Comparison of ENCODE assay signal across 38 cellular contexts in genomic region chr15:57124036-57124435, GRCh38.
"Had no signal": no experiment of that assay in that cellular context is flagged by ENCODE, and none has a peak within 500 bp of the region (broad histone marks: within the 10 kb centered on the region; RNA-seq: fewer than 3 reads in every experiment).

No MANE protein-coding gene starts in this region.

- H3K4me1 ChIP-seq: body of pancreas, breast epithelium had no signal

- H3K4me3 Mint-ChIP-seq: activated naive CD4-positive, alpha-beta T cell treated with anti-CD3 and anti-CD28 coated beads for 36 hours; activated naive CD4-positive, alpha-beta T cell treated with anti-CD3 and anti-CD28 coated beads, Interleukin-2, amount 10 ng/mL, durations not matched to agents 7 days and 5 days; activated naive CD4-positive, alpha-beta T cell treated with anti-CD3 and anti-CD28 coated beads, Interleukin-2, amount 50 U/mL, for 24 hours; activated naive CD8-positive, alpha-beta T cell; activated naive CD8-positive, alpha-beta T cell treated with anti-CD3 and anti-CD28 coated beads for 36 hours; activated naive CD8-positive, alpha-beta T cell treated with anti-CD3 and anti-CD28 coated beads, Interleukin-2, amount 10 ng/mL, durations not matched to agents 7 days and 5 days; activated naive CD8-positive, alpha-beta T cell treated with anti-CD3 and anti-CD28 coated beads, Interleukin-2, amount 50 U/mL, for 24 hours; activated T-cell treated with anti-CD3 and anti-CD28 coated beads, Interleukin-2, amount 50 U/mL, for 24 hours; activated T-cell treated with anti-CD3 and anti-CD28 coated beads, Interleukin-2, amount 50 U/mL, for 4 hours; activated T-cell treated with anti-CD3 and anti-CD28 coated beads, Interleukin-2, amount 50 U/mL, for 72 hours; activated T-helper 1 cell treated with anti-CD3 and anti-CD28 coated beads, Interleukin-12 subunit alpha, Interleukin-12 subunit beta, Interleukin-2, Interleukin-4 antibody, amounts not matched to agents 30 ng/mL and 10 ng/mL and 1 ng/mL, durations not matched to agents 14 hours and 24 hours and 36 hours; activated T-helper 17 cell treated with anti-CD3 and anti-CD28 coated beads, Interleukin-2, amount 50 U/mL, for 72 hours; brain; central memory CD8-positive, alpha-beta T cell had no signal

- H3K4me3 ChIP-seq: adrenal gland, ascending aorta, body of pancreas, breast epithelium, cardiac muscle cell had no signal

- H3K36me3 ChIP-seq: adrenal gland, ascending aorta, brain microvascular endothelial cell, breast epithelium, cardiac muscle cell had no signal

- H3K27me3 ChIP-seq: adrenal gland, ascending aorta, body of pancreas, brain microvascular endothelial cell, breast epithelium, cardiac muscle cell had no signal

- ATAC-seq: activated naive CD4-positive, alpha-beta T cell treated with anti-CD3 and anti-CD28 coated beads, Interleukin-2, amount 50 U/mL, for 72 hours; activated naive CD8-positive, alpha-beta T cell treated with anti-CD3 and anti-CD28 coated beads, Interleukin-2, amount 50 U/mL, for 24 hours; activated T-cell treated with anti-CD3 and anti-CD28 coated beads, Interleukin-2, amount 50 U/mL, for 4 hours; activated T-cell treated with anti-CD3 and anti-CD28 coated beads, Interleukin-2, amount 50 U/mL, for 72 hours; activated T-helper 17 cell treated with anti-CD3 and anti-CD28 coated beads, Interleukin-2, amount 50 U/mL, for 72 hours; body of pancreas had no signal

- DNase-seq: activated effector memory CD4-positive, alpha-beta T cell treated with anti-CD3 and anti-CD28 coated beads, Interleukin-2, amount 50 U/mL, for 16 hours; activated effector memory CD4-positive, alpha-beta T cell treated with Interleukin-2 at 50 U/mL for 16 hours; activated gamma-delta T cell; activated gamma-delta T cell treated with Interleukin-2 at 50 U/mL for 16 hours; activated naive CD4-positive, alpha-beta T cell; activated naive CD4-positive, alpha-beta T cell treated with anti-CD3 and anti-CD28 coated beads for 36 hours; activated naive CD4-positive, alpha-beta T cell treated with anti-CD3 and anti-CD28 coated beads, Interleukin-2, amount 10 ng/mL, durations not matched to agents 7 days and 5 days; activated naive CD4-positive, alpha-beta T cell treated with anti-CD3 and anti-CD28 coated beads, Interleukin-2, amount 50 U/mL, for 16 hours; activated naive CD4-positive, alpha-beta T cell treated with Interleukin-2 at 50 U/mL for 16 hours; activated naive CD8-positive, alpha-beta T cell treated with anti-CD3 and anti-CD28 coated beads for 36 hours; activated naive CD8-positive, alpha-beta T cell treated with anti-CD3 and anti-CD28 coated beads, Interleukin-2, amount 10 ng/mL, durations not matched to agents 7 days and 5 days; activated naive CD8-positive, alpha-beta T cell treated with anti-CD3 and anti-CD28 coated beads, Interleukin-2, amount 50 U/mL, for 24 hours; activated T-cell treated with anti-CD3 and anti-CD28 coated beads, Interleukin-2, amount 50 U/mL, for 1 hour; activated T-cell treated with anti-CD3 and anti-CD28 coated beads, Interleukin-2, amount 50 U/mL, for 24 hours; activated T-cell treated with anti-CD3 and anti-CD28 coated beads, Interleukin-2, amount 50 U/mL, for 4 hours; activated T-cell treated with anti-CD3 and anti-CD28 coated beads, Interleukin-2, amount 50 U/mL, for 48 hours; activated T-cell treated with anti-CD3 and anti-CD28 coated beads, Interleukin-2, amount 50 U/mL, for 72 hours; adrenal gland; amniotic stem cell; amygdala; anterior cingulate cortex; aorta; body of pancreas; brain microvascular endothelial cell; caudate nucleus; central memory CD4-positive, alpha-beta T cell; cerebellar nuclear complex had no signal

- H3K27ac ChIP-seq: adrenal gland, ascending aorta, body of pancreas, brain microvascular endothelial cell, breast epithelium, cardiac muscle cell had no signal

- H3K4me1 Mint-ChIP-seq: activated naive CD4-positive, alpha-beta T cell treated with anti-CD3 and anti-CD28 coated beads, Interleukin-2, amount 10 ng/mL, durations not matched to agents 7 days and 5 days had no signal

- H3K9me3 Mint-ChIP-seq: activated naive CD4-positive, alpha-beta T cell treated with anti-CD3 and anti-CD28 coated beads for 36 hours; activated naive CD4-positive, alpha-beta T cell treated with anti-CD3 and anti-CD28 coated beads, Interleukin-2, amount 10 ng/mL, durations not matched to agents 7 days and 5 days; activated naive CD4-positive, alpha-beta T cell treated with anti-CD3 and anti-CD28 coated beads, Interleukin-2, amount 50 U/mL, for 24 hours; activated naive CD4-positive, alpha-beta T cell treated with anti-CD3 and anti-CD28 coated beads, Interleukin-2, amount 50 U/mL, for 72 hours; activated naive CD8-positive, alpha-beta T cell treated with anti-CD3 and anti-CD28 coated beads for 36 hours; activated naive CD8-positive, alpha-beta T cell treated with anti-CD3 and anti-CD28 coated beads, Interleukin-2, amount 10 ng/mL, durations not matched to agents 7 days and 5 days; activated naive CD8-positive, alpha-beta T cell treated with anti-CD3 and anti-CD28 coated beads, Interleukin-2, amount 50 U/mL, for 24 hours; activated T-cell treated with anti-CD3 and anti-CD28 coated beads, Interleukin-2, amount 50 U/mL, for 24 hours; activated T-cell treated with anti-CD3 and anti-CD28 coated beads, Interleukin-2, amount 50 U/mL, for 4 hours; activated T-cell treated with anti-CD3 and anti-CD28 coated beads, Interleukin-2, amount 50 U/mL, for 72 hours; activated T-helper 1 cell treated with anti-CD3 and anti-CD28 coated beads, Interleukin-12 subunit alpha, Interleukin-12 subunit beta, Interleukin-2, Interleukin-4 antibody, amounts not matched to agents 30 ng/mL and 10 ng/mL and 1 ng/mL, durations not matched to agents 14 hours and 24 hours and 36 hours; activated T-helper 17 cell treated with anti-CD3 and anti-CD28 coated beads, Interleukin-2, amount 50 U/mL, for 72 hours; activated T-helper 2 cell treated with anti-CD3 and anti-CD28 coated beads, Interferon-gamma antibody, Interleukin-2, Interleukin-4, amounts not matched to agents 10 μg/mL and 5 μg/mL and 100 μg/mL, durations not matched to agents 14 hours and 24 hours and 36 hours; central memory CD8-positive, alpha-beta T cell had no signal

- H3K9me3 ChIP-seq: adrenal gland, ascending aorta, body of pancreas, breast epithelium had no signal

- H3K27me3 Mint-ChIP-seq: activated naive CD4-positive, alpha-beta T cell treated with anti-CD3 and anti-CD28 coated beads, Interleukin-2, amount 10 ng/mL, durations not matched to agents 7 days and 5 days; activated naive CD4-positive, alpha-beta T cell treated with anti-CD3 and anti-CD28 coated beads, Interleukin-2, amount 50 U/mL, for 24 hours; activated naive CD8-positive, alpha-beta T cell; activated naive CD8-positive, alpha-beta T cell treated with anti-CD3 and anti-CD28 coated beads for 36 hours; activated naive CD8-positive, alpha-beta T cell treated with anti-CD3 and anti-CD28 coated beads, Interleukin-2, amount 10 ng/mL, durations not matched to agents 7 days and 5 days; activated naive CD8-positive, alpha-beta T cell treated with anti-CD3 and anti-CD28 coated beads, Interleukin-2, amount 50 U/mL, for 24 hours; activated T-cell treated with anti-CD3 and anti-CD28 coated beads, Interleukin-2, amount 50 U/mL, for 24 hours; activated T-helper 17 cell treated with anti-CD3 and anti-CD28 coated beads, Interleukin-2, amount 50 U/mL, for 72 hours; brain; central memory CD8-positive, alpha-beta T cell had no signal

- H3K27ac Mint-ChIP-seq: activated naive CD4-positive, alpha-beta T cell treated with anti-CD3 and anti-CD28 coated beads for 36 hours; activated naive CD4-positive, alpha-beta T cell treated with anti-CD3 and anti-CD28 coated beads, Interleukin-2, amount 10 ng/mL, durations not matched to agents 7 days and 5 days; activated naive CD4-positive, alpha-beta T cell treated with anti-CD3 and anti-CD28 coated beads, Interleukin-2, amount 50 U/mL, for 24 hours; activated naive CD4-positive, alpha-beta T cell treated with anti-CD3 and anti-CD28 coated beads, Interleukin-2, amount 50 U/mL, for 72 hours; activated naive CD8-positive, alpha-beta T cell; activated naive CD8-positive, alpha-beta T cell treated with anti-CD3 and anti-CD28 coated beads for 36 hours; activated naive CD8-positive, alpha-beta T cell treated with anti-CD3 and anti-CD28 coated beads, Interleukin-2, amount 10 ng/mL, durations not matched to agents 7 days and 5 days; activated naive CD8-positive, alpha-beta T cell treated with anti-CD3 and anti-CD28 coated beads, Interleukin-2, amount 50 U/mL, for 24 hours; activated T-cell treated with anti-CD3 and anti-CD28 coated beads, Interleukin-2, amount 50 U/mL, for 24 hours; activated T-cell treated with anti-CD3 and anti-CD28 coated beads, Interleukin-2, amount 50 U/mL, for 72 hours; activated T-helper 1 cell treated with anti-CD3 and anti-CD28 coated beads, Interleukin-12 subunit alpha, Interleukin-12 subunit beta, Interleukin-2, Interleukin-4 antibody, amounts not matched to agents 30 ng/mL and 10 ng/mL and 1 ng/mL, durations not matched to agents 14 hours and 24 hours and 36 hours; activated T-helper 17 cell treated with anti-CD3 and anti-CD28 coated beads, Interleukin-2, amount 50 U/mL, for 72 hours; activated T-helper 2 cell treated with anti-CD3 and anti-CD28 coated beads, Interferon-gamma antibody, Interleukin-2, Interleukin-4, amounts not matched to agents 10 μg/mL and 5 μg/mL and 100 μg/mL, durations not matched to agents 14 hours and 24 hours and 36 hours; brain had no signal
